ENCODE assay signal across 9 cellular contexts in genomic region chr1:100543640-100544039, GRCh38. TPM values are rescaled to one million over a fixed set of nuclear protein-coding genes. Genes with fewer than 3 reads are reported as not detected.
DNase-seq lines count a peak whose midpoint lies in the region; ATAC-seq, FAIRE-seq and TF ChIP-seq lines count a peak whose summit lies in the region.
"Had no signal": no experiment of that assay in that cellular context is flagged by ENCODE, and none has a peak within 500 bp of the region (broad histone marks: within the 10 kb centered on the region; RNA-seq: fewer than 3 reads in every experiment).

No MANE protein-coding gene starts in this region.

- H3K27ac ChIP-seq in OCI-LY7 (ENCODE audit: low read depth, low read length, poor library complexity, severe bottlenecking) (no peak overlapping the region), substantia nigra (ENCODE audit: low read depth, low read length, poor library complexity, severe bottlenecking) (no peak overlapping the region)
- H3K27ac ChIP-seq: skin epidermis had no signal

- no peak overlapping the region for H2AFZ ChIP-seq in OCI-LY7 (ENCODE audit: low read length)

- DNase-seq in ACHN (peak; percentile 32), GM12892 (ENCODE audit: insufficient read length) (no peak), OCI-LY7 (ENCODE audit: low spot score) (peak; percentile 36), germinal center (ENCODE audit: low spot score) (peak; percentile 44), G401 (ENCODE audit: low spot score) (no peak), substantia nigra (lab: John Stamatoyannopoulos, UW) (no peak), NCI-H128 (lab: John Stamatoyannopoulos, UW; ENCODE audit: unreplicated experiment) (no peak)

- no peak overlapping the region for H3K4me3 ChIP-seq in OCI-LY7 (ENCODE audit: low read depth, low read length, poor library complexity, severe bottlenecking)
- H3K4me3 ChIP-seq: skin epidermis had no signal

- no TSS peak for BruUV-seq in OCI-LY7 (replicated peaks; lab: Mats Ljungman, UMichigan)

- TF ChIP-seq POLR2A in GM12892 (IDR thresholded peaks at IDR 0.05; ENCODE audit: low read depth, low read length): no peak

- intact Hi-C loops in OCI-LY7 (cut with micrococcal nuclease; ENCODE audit: unreplicated experiment): no loop called here

- H3K79me2 ChIP-seq in OCI-LY7 (ENCODE audit: insufficient read depth, low read depth, low read length): no peaks in the 10 kb centered on the region

- in situ Hi-C loops in ACHN (cut with HindIII; ENCODE audit: low pct_ligation_motif_present, low pct_unique_long_range_greater_than_20kb, low sequenced_read_pairs): no loop called here
- in situ Hi-C loops in G401 (cut with HindIII; ENCODE audit: low sequenced_read_pairs): no loop called here

- H4K20me1 ChIP-seq in OCI-LY7 (ENCODE audit: insufficient read depth, low read length): no peaks in the 10 kb centered on the region

- peak; percentile 63 for ATAC-seq in HG02884 (IDR thresholded peaks at IDR 0.05; ENCODE audit: unreplicated experiment)

- CTCF ChIA-PET in OCI-LY7 (lab: Charles Lee; ENCODE audit: unreplicated experiment): no interaction called here

- H3K4me2 ChIP-seq in OCI-LY7 (ENCODE audit: low read length): no peak overlapping the region

- no peaks in the 10 kb centered on the region for H3K4me1 ChIP-seq in OCI-LY7 (ENCODE audit: insufficient read depth, low read length, poor library complexity, severe bottlenecking)

- no peaks in the 10 kb centered on the region for H3K36me3 ChIP-seq in OCI-LY7 (ENCODE audit: insufficient read depth, low read length)

- no peaks in the 10 kb centered on the region for H3K9me2 ChIP-seq in OCI-LY7 (ENCODE audit: insufficient read depth, low read length)

- peak; percentile 80 for TF ChIP-seq CTCF in OCI-LY7 (conservative IDR thresholded peaks at IDR 0.05; ENCODE audit: low read length)

- FAIRE-seq in GM12892 (lab: Jason Lieb, UNC): peak; percentile 57

- POLR2A ChIA-PET in OCI-LY7 (lab: Charles Lee): interaction anchor here (0.9 kb wide), 1 partner anchor 47 kb away, joined by 3 read pairs; no protein-coding TSS in a partner anchor

- no peaks in the 10 kb centered on the region for H3K9me3 ChIP-seq in OCI-LY7 (ENCODE audit: low read length)

RNA-seq across cellular contexts. Expression of gene GPR88, which starts 5.7 kb away (rescaled TPM):
- polyA plus RNA-seq in GM12892 (2012; ENCODE audit: missing spikeins): not detected
- not detected in 2 replicates for total RNA-seq in OCI-LY7 (2014; rRNA removed; shearing (Covaris generic))
- total RNA-seq in OCI-LY7 (2022): not detected in 2 replicates
- not detected in 2 replicates for total RNA-seq in G401 (2014; rRNA removed; shearing (Covaris generic))

Comparison
In these comparisons a context has a peak if more than half of its experiments do, and no peak if none do; other contexts are left out.
1. DNase-seq: peak in ACHN (single experiment), OCI-LY7 (single experiment) and germinal center (single experiment); none in GM12892 (single experiment), G401 (single experiment), substantia nigra (0 of 49) and NCI-H128 (single experiment).